Comparison of ENCODE assay signal across 9 cellular contexts in genomic region chr12:112116232-112117060, GRCh38. TPM values are rescaled to one million over a fixed set of nuclear protein-coding genes. Genes with fewer than 3 reads are reported as not detected.
DNase-seq lines count a peak whose midpoint lies in the region; ATAC-seq and TF ChIP-seq lines count a peak whose summit lies in the region.
"Had no signal": no experiment of that assay in that cellular context is flagged by ENCODE, and none has a peak within 500 bp of the region (broad histone marks: within the 10 kb centered on the region; RNA-seq: fewer than 3 reads in every experiment).

No MANE protein-coding gene starts in this region.

- H3K4me1 ChIP-seq in PC-9 (replicated peaks; ENCODE audit: insufficient read depth): peaks cover 77% of the 10 kb centered on the region

- H3K9me3 ChIP-seq in PC-9 (ENCODE audit: insufficient read depth, low read depth): no peaks in the 10 kb centered on the region

- no peak for TF ChIP-seq CTCF in PC-9 (conservative IDR thresholded peaks at IDR 0.05)
- no peak for TF ChIP-seq CTCF in chondrocyte (IDR thresholded peaks at IDR 0.05)

- no peaks in the 10 kb centered on the region for H3K27me3 Mint-ChIP-seq in chondrocyte (ENCODE audit: low read depth)
- no peaks in the 10 kb centered on the region for H3K27me3 Mint-ChIP-seq in stimulated activated naive CD8-positive, alpha-beta T cell treated with anti-CD3 and anti-CD28 coated beads, Interleukin-15, amount 100 ng/mL, for 72 hours
- H3K27me3 Mint-ChIP-seq: IgD-negative memory B cell had no signal

- no peak overlapping the region for H3K4me3 Mint-ChIP-seq in chondrocyte (ENCODE audit: unreplicated experiment)
- H3K4me3 Mint-ChIP-seq in stimulated activated naive CD8-positive, alpha-beta T cell treated with anti-CD3 and anti-CD28 coated beads, Interleukin-15, amount 100 ng/mL, for 72 hours: peak overlapping the region; percentile 13 to 27
- H3K4me3 Mint-ChIP-seq: IgD-negative memory B cell had no signal

- peaks cover 60% of the 10 kb centered on the region for H3F3A ChIP-seq in PC-9 (ENCODE audit: insufficient read depth, low read depth)

- peak overlapping the region; percentile 89 for H3K27ac Mint-ChIP-seq in chondrocyte (ENCODE audit: unreplicated experiment)
- peak overlapping the region; percentile 70 to 89 for H3K27ac Mint-ChIP-seq in stimulated activated naive CD8-positive, alpha-beta T cell treated with anti-CD3 and anti-CD28 coated beads, Interleukin-15, amount 100 ng/mL, for 72 hours
- H3K27ac Mint-ChIP-seq: IgD-negative memory B cell had no signal

- peak overlapping the region; percentile 67 for H3K4me2 ChIP-seq in PC-9

- peaks cover 16% of the 10 kb centered on the region for H3K4me1 Mint-ChIP-seq in chondrocyte (ENCODE audit: low read depth)
- H3K4me1 Mint-ChIP-seq in stimulated activated naive CD8-positive, alpha-beta T cell treated with anti-CD3 and anti-CD28 coated beads, Interleukin-15, amount 100 ng/mL, for 72 hours: peaks cover 23% of the 10 kb centered on the region

- peak overlapping the region; percentile 92 for H3K27ac ChIP-seq in PC-9

- no peaks in the 10 kb centered on the region for H3K9me2 ChIP-seq in PC-9 (ENCODE audit: insufficient read depth)

- peak overlapping the region; percentile 1; the same call in 1 of the 2 replicates for H3K4me3 ChIP-seq in PC-9

- BruUV-seq in PC-9 (replicated peaks; lab: Mats Ljungman, UMichigan): TSS peak; percentile 75

- no peaks in the 10 kb centered on the region for H3K36me3 Mint-ChIP-seq in chondrocyte (ENCODE audit: low read depth)

- peak overlapping the region; percentile 48 for H2AFZ ChIP-seq in PC-9

- POLR2A ChIA-PET in PC-9 (lab: Charles Lee; ENCODE audit: unreplicated experiment): interaction anchor here (0.7 kb wide), 1 partner anchor 38 kb away, joined by 4 read pairs; no protein-coding TSS in a partner anchor

- no peaks in the 10 kb centered on the region for H3K36me3 ChIP-seq in PC-9 (ENCODE audit: low read depth)

- CTCF ChIA-PET in PC-9 (lab: Charles Lee): interaction anchor here (0.5 to 0.7 kb wide), 3 partner anchors 172 to 423 kb away, joined by 4 to 11 read pairs (median 4); no protein-coding TSS in a partner anchor

- ATAC-seq in stimulated activated naive CD8-positive, alpha-beta T cell treated with anti-CD3 and anti-CD28 coated beads, Interleukin-15, amount 100 ng/mL, for 72 hours: peak; percentile 80
- ATAC-seq in GM21528 (IDR thresholded peaks at IDR 0.05; ENCODE audit: low FRiP score, unreplicated experiment): no peak

- H3K27me3 ChIP-seq in PC-9 (ENCODE audit: insufficient read depth, low read depth): no peaks in the 10 kb centered on the region

- peak; percentile 51 for DNase-seq in COLO668 (lab: John Stamatoyannopoulos, UW; ENCODE audit: unreplicated experiment)
- DNase-seq in HT-29 (ENCODE audit: low spot score): peak; percentile 33
- peak; percentile 32 to 81 for DNase-seq in PC-9
- peak; percentile 56 for DNase-seq in chondrocyte (ENCODE audit: low spot score)
- DNase-seq in left kidney (ENCODE audit: low read depth, low spot score): peak; percentile 90
- no peak for DNase-seq in stimulated activated naive CD8-positive, alpha-beta T cell treated with anti-CD3 and anti-CD28 coated beads, Interleukin-15, amount 100 ng/mL, for 72 hours
- DNase-seq in KG1 (lab: John Stamatoyannopoulos, UW): no peak

- H3K79me2 ChIP-seq in PC-9 (ENCODE audit: low read depth): no peaks in the 10 kb centered on the region

- H4K20me1 ChIP-seq in PC-9 (ENCODE audit: insufficient read depth): no peaks in the 10 kb centered on the region

- no peaks in the 10 kb centered on the region for H3K9me3 Mint-ChIP-seq in chondrocyte (ENCODE audit: low read depth)
- no peaks in the 10 kb centered on the region for H3K9me3 Mint-ChIP-seq in stimulated activated naive CD8-positive, alpha-beta T cell treated with anti-CD3 and anti-CD28 coated beads, Interleukin-15, amount 100 ng/mL, for 72 hours

- intact Hi-C loops in PC-9 (cut with micrococcal nuclease; ENCODE audit: unreplicated experiment): no loop called here

RNA-seq across cellular contexts. Expression of gene NAA25, which starts 7.9 kb away (rescaled TPM):
- 11.3 and 13.5 TPM in 2 replicates for total RNA-seq in HT-29 (2014; rRNA removed; shearing (Covaris generic))
- total RNA-seq in PC-9 (2021) (29.5 and 37.0 TPM in 2 replicates), chondrocyte (12.3 to 22.0 TPM (median 14.1 TPM) in 3 replicates)

RNA-seq across cellular contexts. Expression of gene TRAFD1, which starts 8.9 kb away (rescaled TPM):
- total RNA-seq in HT-29 (2014; rRNA removed; shearing (Covaris generic)): 13.2 and 13.5 TPM in 2 replicates
- total RNA-seq in PC-9 (2021) (34.1 and 38.7 TPM in 2 replicates), chondrocyte (27.5 to 34.0 TPM (median 29.7 TPM) in 3 replicates)

Comparison
In these comparisons a context has a peak if more than half of its experiments do, and no peak if none do; other contexts are left out.
1. DNase-seq: peak in COLO668 (single experiment), HT-29 (single experiment), PC-9 (2 of 2), chondrocyte (single experiment) and left kidney (single experiment); none in stimulated activated naive CD8-positive, alpha-beta T cell treated with anti-CD3 and anti-CD28 coated beads, Interleukin-15, amount 100 ng/mL, for 72 hours (0 of 2) and KG1 (single experiment).